ENCODE assay signal across 1 cellular context in genomic region chr2:135876066-135876711, GRCh38.
A peak's percentile ranks its signal among the peaks of the same experiment; 100 is the strongest.
TF ChIP-seq lines count a peak whose summit lies in the region.

MCM6 (minus strand) TSS chr2:135876443; CDS start chr2:135876365, 78 bp downstream.

TF ChIP-seq in HepG2, 621 proteins besides CTCF, POLR2A, EP300 and RAD21 (continued from another document and continues in another):
- no peak for TF ChIP-seq GMEB2 (CRISPR knock-in tag; IDR thresholded peaks at IDR 0.05; ENCODE audit: low read depth)
- no peak for TF ChIP-seq ZFP36L2 (CRISPR knock-in tag; IDR thresholded peaks at IDR 0.05)
- no peak for TF ChIP-seq TBL1XR1 (IDR thresholded peaks at IDR 0.05; ENCODE audit: borderline replicate concordance, low read length, partially characterized antibody)
- no peak for TF ChIP-seq MBNL3 (CRISPR knock-in tag; conservative IDR thresholded peaks at IDR 0.05)
- no peak for TF ChIP-seq POLR2AphosphoS5 (IDR thresholded peaks at IDR 0.05; ENCODE audit: low read depth, low read length)
- peak; percentile 71 for TF ChIP-seq ZC3H13 (CRISPR knock-in tag; IDR thresholded peaks at IDR 0.05)
- peak; percentile 47; the same call in 1 of the 2 replicates for TF ChIP-seq ZFP37 (CRISPR knock-in tag; IDR thresholded peaks at IDR 0.05; ENCODE audit: borderline replicate concordance)
- no peak for TF ChIP-seq ZNF383 (CRISPR knock-in tag; IDR thresholded peaks at IDR 0.05; ENCODE audit: borderline replicate concordance)
- no peak; the same call in 1 of the 2 replicates for TF ChIP-seq JUN (CRISPR knock-in tag; IDR thresholded peaks at IDR 0.05)
- TF ChIP-seq TCF7L2 (IDR thresholded peaks at IDR 0.05; ENCODE audit: low read depth, low read length): no peak
- TF ChIP-seq GMEB1 (CRISPR knock-in tag; IDR thresholded peaks at IDR 0.05; ENCODE audit: borderline replicate concordance): peak; percentile 53
- TF ChIP-seq ZNF44 (CRISPR knock-in tag; IDR thresholded peaks at IDR 0.05): no peak
- TF ChIP-seq ZNF563 (CRISPR knock-in tag; IDR thresholded peaks at IDR 0.05): peak; percentile 67
- no peak for TF ChIP-seq RBM39 (IDR thresholded peaks at IDR 0.05; ENCODE audit: low read depth, low read length, poor library complexity, severe bottlenecking)
- no peak for TF ChIP-seq GZF1 (CRISPR knock-in tag; IDR thresholded peaks at IDR 0.05)
- peak; percentile 52; the same call in 1 of the 2 replicates for TF ChIP-seq LBX2 (CRISPR knock-in tag; IDR thresholded peaks at IDR 0.05; ENCODE audit: borderline replicate concordance)
- TF ChIP-seq CBFB (CRISPR knock-in tag; IDR thresholded peaks at IDR 0.05): no peak
- TF ChIP-seq ZNF276 (CRISPR knock-in tag; IDR thresholded peaks at IDR 0.05; ENCODE audit: low read depth): 0 out of 2 replicates have a peak, but pooled peaks have one; percentile 71
- TF ChIP-seq RARA (CRISPR knock-in tag; IDR thresholded peaks at IDR 0.05): no peak
- TF ChIP-seq ZBTB7A (CRISPR knock-in tag; IDR thresholded peaks at IDR 0.05): no peak
- no peak for TF ChIP-seq NR2F6 (IDR thresholded peaks at IDR 0.05)
- no peak; the same call in 1 of the 2 replicates for TF ChIP-seq NR2F6 (CRISPR knock-in tag; IDR thresholded peaks at IDR 0.05)
- peak; percentile 38 for TF ChIP-seq IKZF4 (CRISPR knock-in tag; IDR thresholded peaks at IDR 0.05; ENCODE audit: borderline replicate concordance, low read depth, not compliant biosample characterization)
- TF ChIP-seq MTF1 (CRISPR knock-in tag; IDR thresholded peaks at IDR 0.05): peak; percentile 55; the same call in 1 of the 2 replicates
- peak; percentile 96 for TF ChIP-seq E2F1 (CRISPR knock-in tag; IDR thresholded peaks at IDR 0.05)
- no peak for TF ChIP-seq MEF2D (CRISPR knock-in tag; IDR thresholded peaks at IDR 0.05)
- TF ChIP-seq SIN3B (IDR thresholded peaks at IDR 0.05; ENCODE audit: low read length): no peak
- peak; percentile 90 for TF ChIP-seq POGK (CRISPR knock-in tag; conservative IDR thresholded peaks at IDR 0.05)
- no peak for TF ChIP-seq CCAR2 (optimal IDR thresholded peaks at IDR 0.05; ENCODE audit: low read depth, low read length)
- TF ChIP-seq CBX5 (CRISPR knock-in tag; IDR thresholded peaks at IDR 0.05; ENCODE audit: borderline replicate concordance): no peak
- TF ChIP-seq ZNF430 (CRISPR knock-in tag; IDR thresholded peaks at IDR 0.05): peak; percentile 86
- TF ChIP-seq PAX8 (CRISPR knock-in tag; IDR thresholded peaks at IDR 0.05; ENCODE audit: borderline replicate concordance): no peak
- 0 out of 2 replicates have a peak, but pooled peaks have one; percentile 71 for TF ChIP-seq MXD4 (CRISPR knock-in tag; IDR thresholded peaks at IDR 0.05)
- peak; percentile 34; the same call in 1 of the 2 replicates for TF ChIP-seq ZNF609 (CRISPR knock-in tag; IDR thresholded peaks at IDR 0.05; ENCODE audit: borderline replicate concordance)
- TF ChIP-seq ZUFSP (CRISPR knock-in tag; IDR thresholded peaks at IDR 0.05; ENCODE audit: borderline replicate concordance): no peak
- peak; percentile 82 for TF ChIP-seq KMT2B (CRISPR knock-in tag; IDR thresholded peaks at IDR 0.05)
- no peak for TF ChIP-seq HNF4G (IDR thresholded peaks at IDR 0.05; ENCODE audit: borderline replicate concordance, low read depth, low read length)
- TF ChIP-seq HNF4G (CRISPR knock-in tag; IDR thresholded peaks at IDR 0.05; ENCODE audit: borderline replicate concordance, low read depth): no peak
- no peak for TF ChIP-seq DRAP1 (CRISPR knock-in tag; IDR thresholded peaks at IDR 0.05)
- TF ChIP-seq GATAD1 (CRISPR knock-in tag; IDR thresholded peaks at IDR 0.05): 0 out of 2 replicates have a peak, but pooled peaks have one; percentile 11
- no peak for TF ChIP-seq HIC2 (CRISPR knock-in tag; IDR thresholded peaks at IDR 0.05; ENCODE audit: low read depth)
- TF ChIP-seq ZFX (CRISPR knock-in tag; IDR thresholded peaks at IDR 0.05; ENCODE audit: low read depth): no peak; the same call in 1 of the 2 replicates
- TF ChIP-seq FOSL2 (CRISPR knock-in tag; IDR thresholded peaks at IDR 0.05): no peak
- no peak for TF ChIP-seq ZKSCAN5 (CRISPR knock-in tag; IDR thresholded peaks at IDR 0.05)
- TF ChIP-seq BRCA1 (CRISPR knock-in tag; IDR thresholded peaks at IDR 0.05): peak; percentile 76; the same call in 1 of the 2 replicates
- TF ChIP-seq MAFF (IDR thresholded peaks at IDR 0.05; ENCODE audit: low read depth, low read length): no peak
- no peak for TF ChIP-seq SRSF1 (optimal IDR thresholded peaks at IDR 0.05; ENCODE audit: low read depth, low read length)
- no peak for TF ChIP-seq RCOR2 (CRISPR knock-in tag; IDR thresholded peaks at IDR 0.05)
- no peak for TF ChIP-seq TAF15 (IDR thresholded peaks at IDR 0.05; ENCODE audit: low read depth, low read length, poor library complexity, severe bottlenecking)
- no peak for TF ChIP-seq HNRNPUL1 (IDR thresholded peaks at IDR 0.05; ENCODE audit: low read depth, low read length)
- no peak for TF ChIP-seq KDM4B (CRISPR knock-in tag; IDR thresholded peaks at IDR 0.05)
- peak; percentile 70; the same call in 1 of the 2 replicates for TF ChIP-seq ZNF790 (CRISPR knock-in tag; IDR thresholded peaks at IDR 0.05; ENCODE audit: borderline replicate concordance)
- no peak for TF ChIP-seq HMG20A (CRISPR knock-in tag; IDR thresholded peaks at IDR 0.05; ENCODE audit: borderline replicate concordance)
